1 cellular context compared by ENCODE assay signal in the genomic region with DNA sequence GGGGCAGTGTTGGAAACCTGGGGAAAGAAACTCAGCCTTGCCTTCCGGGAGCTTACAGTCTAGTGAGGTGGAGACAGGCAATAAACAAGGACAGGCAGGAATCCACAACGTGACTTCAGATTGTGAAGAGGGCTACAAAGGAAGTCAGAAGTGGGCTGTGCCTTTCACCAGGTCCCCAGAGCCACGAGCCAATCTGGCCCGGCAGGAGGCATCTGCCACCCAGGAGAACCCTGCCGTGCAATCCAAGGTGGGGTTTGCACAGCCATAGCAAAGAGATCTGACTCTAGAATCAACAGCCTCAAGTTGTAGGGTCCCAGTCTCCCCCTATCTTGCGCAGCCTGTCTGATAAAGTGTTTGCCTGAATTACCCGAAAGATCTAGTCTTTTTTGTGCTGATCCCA.
TF ChIP-seq lines count a peak whose summit lies in the region.

No MANE protein-coding gene starts in this region.

TF ChIP-seq in H1, 55 proteins besides CTCF, POLR2A, EP300 and RAD21:
- peak; percentile 63 for TF ChIP-seq EZH2 (IDR thresholded peaks at IDR 0.05; ENCODE audit: low read depth, low read length, severe bottlenecking)
- no peak for TF ChIP-seq SUZ12 (IDR thresholded peaks at IDR 0.05; ENCODE audit: low read length)
- peak; percentile 9 for TF ChIP-seq ASH2L (IDR thresholded peaks at IDR 0.05; ENCODE audit: low read length)
- TF ChIP-seq, protein P1, sequence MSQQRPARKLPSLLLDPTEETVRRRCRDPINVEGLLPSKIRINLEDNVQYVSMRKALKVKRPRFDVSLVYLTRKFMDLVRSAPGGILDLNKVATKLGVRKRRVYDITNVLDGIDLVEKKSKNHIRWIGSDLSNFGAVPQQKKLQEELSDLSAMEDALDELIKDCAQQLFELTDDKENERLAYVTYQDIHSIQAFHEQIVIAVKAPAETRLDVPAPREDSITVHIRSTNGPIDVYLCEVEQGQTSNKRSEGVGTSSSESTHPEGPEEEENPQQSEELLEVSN (IDR thresholded peaks at IDR 0.05) = no peak
- TF ChIP-seq TBP (IDR thresholded peaks at IDR 0.05; ENCODE audit: low read depth, low read length) = no peak
